In the genomic region with DNA sequence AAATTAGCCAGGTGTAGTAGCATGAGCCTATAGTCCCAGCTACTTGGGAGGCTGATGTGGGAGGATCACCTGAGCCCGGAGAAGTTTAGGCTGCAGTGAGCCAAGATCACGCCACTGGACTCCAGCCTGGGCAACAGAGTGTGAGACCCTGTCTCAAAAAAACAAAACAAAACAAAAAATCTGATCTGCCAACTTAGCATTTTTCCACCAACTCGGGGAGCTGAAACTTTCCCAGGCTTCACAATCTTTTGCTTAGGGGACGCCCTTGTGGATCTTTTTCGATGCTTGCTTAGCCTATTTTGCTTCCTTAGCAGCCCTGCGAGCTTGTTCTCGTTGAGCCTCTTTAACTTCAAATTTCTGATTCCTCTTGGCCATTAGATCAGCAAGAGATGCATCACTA, we compare ENCODE assay signal across 21 cellular contexts. TPM values are rescaled to one million over a fixed set of nuclear protein-coding genes. Genes with fewer than 3 reads are reported as not detected.
"Had no signal": no experiment of that assay in that cellular context is flagged by ENCODE, and none has a peak within 500 bp of the region (broad histone marks: within the 10 kb centered on the region; RNA-seq: fewer than 3 reads in every experiment).

No MANE protein-coding gene starts in this region.

- DNase-seq: Karpas-422, KG1, MG63, NCI-H1092 treated with DMSO at 0.1 percent for 48 hours, NCI-H1436, NCI-H187, NCI-H2029, NCI-H2081 treated with DMSO at 0.1 percent for 48 hours, NCI-H2171, NCI-H226, NCI-H446, NCI-H510A, NCI-H524 treated with DMSO at 0.1 percent for 48 hours, NCI-H69, NCI-H774, Right ventricle myocardium superior, RPMI8226, SIG-M5 had no signal

- H3K36me3 ChIP-seq: MG63, SJSA1 had no signal

- H3K27ac ChIP-seq: SJSA1, SK-N-MC had no signal

- H3K4me3 ChIP-seq: MG63, SJSA1, SK-N-MC had no signal

- H3K4me1 ChIP-seq: SJSA1 had no signal

RNA-seq across cellular contexts. Expression of a gene that starts 13.8 kb away (rescaled TPM):
- total RNA-seq: HT1080, Right ventricle myocardium superior, SJSA1 had no signal
